In the genomic region with DNA sequence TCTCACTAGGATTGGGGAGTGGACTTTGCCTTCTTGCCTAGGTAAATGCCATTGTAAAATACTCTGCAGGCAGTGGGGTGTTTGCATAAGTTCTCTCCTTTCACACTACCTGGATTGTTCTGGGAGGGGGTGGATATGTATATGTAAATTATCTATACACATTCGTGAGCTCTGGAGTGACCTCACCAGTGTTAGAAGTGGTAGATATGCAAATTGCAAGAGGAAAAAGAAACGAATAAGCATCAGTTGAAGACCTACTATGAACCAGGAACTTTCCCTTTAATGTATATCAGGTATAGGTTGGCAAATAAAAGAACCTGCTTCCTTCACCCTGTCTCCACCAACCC, we compare ENCODE assay signal across 14 cellular contexts. TPM values are rescaled to one million over a fixed set of nuclear protein-coding genes. Genes with fewer than 3 reads are reported as not detected.
DNase-seq lines count a peak whose midpoint lies in the region; ATAC-seq and TF ChIP-seq lines count a peak whose summit lies in the region.
"Had no signal": no experiment of that assay in that cellular context is flagged by ENCODE, and none has a peak within 500 bp of the region (broad histone marks: within the 10 kb centered on the region; RNA-seq: fewer than 3 reads in every experiment).

No MANE protein-coding gene starts in this region.

- H3K4me3 Mint-ChIP-seq in brain (peak overlapping the region in 4 of 5 experiments; percentile 86 to 91 (median 91)), nephron (peak overlapping the region; percentile 73 to 98 (median 80))

- peak; percentile 7 for DNase-seq in NCI-H2029 (lab: John Stamatoyannopoulos, UW)
- no peak for DNase-seq in NCI-H2029 treated with DMSO at 0.1 percent for 48 hours (lab: John Stamatoyannopoulos, UW)
- DNase-seq in HT-29 (ENCODE audit: low spot score) = peak; percentile 32
- DNase-seq in DMS114 treated with DMSO at 0.1 percent for 48 hours (lab: John Stamatoyannopoulos, UW; ENCODE audit: unreplicated experiment) = no peak
- no peak for DNase-seq in activated CD4-positive, CD25-positive, alpha-beta regulatory T cell (lab: John Stamatoyannopoulos, UW)
- DNase-seq: glutamatergic neuron, NCI-H187 treated with DMSO at 0.1 percent for 48 hours, PC-3 had no signal

- H3K36me3 Mint-ChIP-seq in brain (peaks cover 1% of the 10 kb centered on the region), nephron (ENCODE audit: low read depth) (peaks cover 1% of the 10 kb centered on the region)

- peaks cover 8% of the 10 kb centered on the region for H3K27me3 Mint-ChIP-seq in brain
- H3K27me3 Mint-ChIP-seq in nephron (ENCODE audit: low read depth) = peaks cover 7% of the 10 kb centered on the region

- no peak for ATAC-seq in HG02763 (IDR thresholded peaks at IDR 0.05; ENCODE audit: unreplicated experiment)
- ATAC-seq: PC-3 had no signal

- H3K9me3 Mint-ChIP-seq in brain (peaks cover 0 to 10% (median 6%) of the 10 kb centered on the region in 5 experiments), nephron (peaks cover 5% of the 10 kb centered on the region)

- H3K27ac Mint-ChIP-seq in brain (peak overlapping the region in 3 of 5 experiments; percentile 56 to 97 (median 56)), nephron (peak overlapping the region; percentile 90 to 99 (median 99))

- H3K4me1 Mint-ChIP-seq in brain (peaks cover 32% of the 10 kb centered on the region), nephron (peaks cover 37% of the 10 kb centered on the region)

- TF ChIP-seq CTCF in brain (conservative IDR thresholded peaks at IDR 0.05) (no peak), nephron (IDR thresholded peaks at IDR 0.05; ENCODE audit: unreplicated experiment in 3 of 3) (no peak)

RNA-seq across cellular contexts. Expression of a gene that starts 1.5 kb away (rescaled TPM):
- 24.9 and 28.6 TPM in 2 replicates for total RNA-seq in HT-29 (2014; rRNA removed; shearing (Covaris generic))
- polyA plus RNA-seq in brain (ENCODE audit: insufficient read depth, low read depth, low replicate concordance) = 15.3 TPM

RNA-seq across cellular contexts. Expression of a gene that starts 52.6 kb away (rescaled TPM):
- not detected in 2 replicates for total RNA-seq in HT-29 (2014; rRNA removed; shearing (Covaris generic))
- polyA plus RNA-seq in brain (ENCODE audit: insufficient read depth, low read depth, low replicate concordance) = not detected
- total RNA-seq: cardiac septum, PC-3, spleen, thoracic aorta had no signal
- polyA plus RNA-seq: spleen had no signal

Comparison
In these comparisons a context has a peak if more than half of its experiments do, and no peak if none do; other contexts are left out.
1. DNase-seq: peak in NCI-H2029 (single experiment) and HT-29 (single experiment); none in NCI-H2029 treated with DMSO at 0.1 percent for 48 hours (single experiment), DMS114 treated with DMSO at 0.1 percent for 48 hours (single experiment) and activated CD4-positive, CD25-positive, alpha-beta regulatory T cell (0 of 4).